In the genomic region with DNA sequence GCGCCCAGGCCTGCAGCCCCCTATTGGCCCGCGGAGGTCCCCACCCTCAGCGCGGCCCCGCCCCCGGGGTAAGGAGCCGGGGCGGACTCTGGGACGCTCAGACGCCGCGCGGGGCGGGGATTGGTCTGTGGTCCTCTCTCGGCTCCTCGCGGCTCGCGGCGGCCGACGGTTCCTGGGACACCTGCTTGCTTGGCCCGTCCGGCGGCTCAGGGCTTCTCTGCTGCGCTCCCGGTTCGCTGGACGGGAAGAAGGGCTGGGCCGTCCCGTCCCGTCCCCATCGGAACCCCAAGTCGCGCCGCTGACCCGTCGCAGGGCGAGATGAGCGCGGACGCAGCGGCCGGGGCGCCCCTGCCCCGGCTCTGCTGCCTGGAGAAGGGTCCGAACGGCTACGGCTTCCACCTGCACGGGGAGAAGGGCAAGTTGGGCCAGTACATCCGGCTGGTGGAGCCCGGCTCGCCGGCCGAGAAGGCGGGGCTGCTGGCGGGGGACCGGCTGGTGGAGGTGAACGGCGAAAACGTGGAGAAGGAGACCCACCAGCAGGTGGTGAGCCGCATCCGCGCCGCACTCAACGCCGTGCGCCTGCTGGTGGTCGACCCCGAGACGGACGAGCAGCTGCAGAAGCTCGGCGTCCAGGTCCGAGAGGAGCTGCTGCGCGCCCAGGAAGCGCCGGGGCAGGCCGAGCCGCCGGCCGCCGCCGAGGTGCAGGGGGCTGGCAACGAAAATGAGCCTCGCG, we compare ENCODE assay signal across 8 cellular contexts. TPM values are rescaled to one million over a fixed set of nuclear protein-coding genes. Genes with fewer than 3 reads are reported as not detected.
DNase-seq lines count a peak whose midpoint lies in the region; ATAC-seq and TF ChIP-seq lines count a peak whose summit lies in the region.

A gene (plus strand): TSS at position 100 of the 733 bp plus-strand sequence. CDS start 219 bp downstream, at position 319.

- peak within 1 kb of the TSS; percentile 93 for H3K4me3 Mint-ChIP-seq in activated naive CD8-positive, alpha-beta T cell treated with anti-CD3 and anti-CD28 coated beads, Interleukin-2, amount 10 ng/mL, durations not matched to agents 7 days and 5 days

- peaks cover 77% of the 10 kb centered on the region for H3K79me2 ChIP-seq in Loucy (ENCODE audit: insufficient read depth, low read length)

- no peak within 1 kb of the TSS for H2AFZ ChIP-seq in Loucy (ENCODE audit: low read length)

- H3K27me3 Mint-ChIP-seq in activated naive CD8-positive, alpha-beta T cell treated with anti-CD3 and anti-CD28 coated beads, Interleukin-2, amount 10 ng/mL, durations not matched to agents 7 days and 5 days: no peaks in the 10 kb centered on the region

- H3K4me3 ChIP-seq in Loucy (ENCODE audit: low read length, poor library complexity, severe bottlenecking): peak within 1 kb of the TSS; percentile 94
- H3K4me3 ChIP-seq in upper lobe of left lung: peak within 1 kb of the TSS; percentile 72 to 91 (median 86)

- TF ChIP-seq CTCF in Loucy (conservative IDR thresholded peaks at IDR 0.05; ENCODE audit: low read length) (peak; percentile 19; the same call in 1 of the 2 replicates), upper lobe of left lung (IDR thresholded peaks at IDR 0.05) (peak in 3 of 6 experiments; percentile 27 to 59 (median 30))

- H3K36me3 Mint-ChIP-seq in activated naive CD8-positive, alpha-beta T cell treated with anti-CD3 and anti-CD28 coated beads, Interleukin-2, amount 10 ng/mL, durations not matched to agents 7 days and 5 days: peaks cover 33% of the 10 kb centered on the region

- H3K4me2 ChIP-seq in Loucy (ENCODE audit: low read depth, low read length, poor library complexity, severe bottlenecking): peak within 1 kb of the TSS; percentile 92

- 0% methylated on average over 5 to 26 of the region's 89 CpGs for WGBS in upper lobe of left lung, 2 donors

- H3K36me3 ChIP-seq in Loucy (ENCODE audit: insufficient read depth, low read length): no peaks in the 10 kb centered on the region; the same call in 1 of the 2 replicates
- no peaks in the 10 kb centered on the region for H3K36me3 ChIP-seq in upper lobe of left lung

- peak within 1 kb of the TSS; percentile 74 to 88 (median 84) for H3K27ac ChIP-seq in upper lobe of left lung

- H3K9me2 ChIP-seq in Loucy (replicated peaks; ENCODE audit: low read depth, low read length): no peaks in the 10 kb centered on the region

- DNase-seq in GM04503 (ENCODE audit: low read depth): peak; percentile 48
- peak; percentile 86 for DNase-seq in H4 (ENCODE audit: low spot score)
- DNase-seq in SKM-1 treated with dmso at 0.1 percent for 144 hours (lab: John Stamatoyannopoulos, UW; ENCODE audit: unreplicated experiment): peak; percentile 92
- DNase-seq in activated naive CD8-positive, alpha-beta T cell treated with anti-CD3 and anti-CD28 coated beads, Interleukin-2, amount 10 ng/mL, durations not matched to agents 7 days and 5 days: peak; percentile 99
- peak; percentile 98 for DNase-seq in cardiac septum (ENCODE audit: low spot score)
- DNase-seq in posterior cingulate gyrus: peak; percentile 85 to 99 (median 88)
- DNase-seq in upper lobe of left lung: peak; percentile 97 to 99

- TF ChIP-seq POLR2A in upper lobe of left lung (IDR thresholded peaks at IDR 0.05): peak in 3 of 4 donors; percentile 81 to 98 (median 96)

- peak within 1 kb of the TSS; percentile 77 for H3K27ac Mint-ChIP-seq in activated naive CD8-positive, alpha-beta T cell treated with anti-CD3 and anti-CD28 coated beads, Interleukin-2, amount 10 ng/mL, durations not matched to agents 7 days and 5 days

- ATAC-seq in activated naive CD8-positive, alpha-beta T cell treated with anti-CD3 and anti-CD28 coated beads, Interleukin-2, amount 10 ng/mL, durations not matched to agents 7 days and 5 days (ENCODE audit: low read depth): peak; percentile 85
- ATAC-seq in upper lobe of left lung (ENCODE audit: low FRiP score in 2 of 2): peak; percentile 95 to 97

- peaks cover 8% of the 10 kb centered on the region; the same call in 1 of the 2 replicates for H3F3A ChIP-seq in Loucy (ENCODE audit: low read depth)

- H3K27me3 ChIP-seq in Loucy (ENCODE audit: insufficient read depth, low read length, poor library complexity, severe bottlenecking) (peaks cover 7% of the 10 kb centered on the region), upper lobe of left lung (no peaks in the 10 kb centered on the region)

- intact Hi-C loops in cardiac septum (cut with DNase I): loop anchor here (5.0 kb wide), 1 partner anchor 34 kb away; no protein-coding TSS in a partner anchor
- intact Hi-C loops in posterior cingulate gyrus (cut with DNase I): no loop called here

- H3K4me1 Mint-ChIP-seq in activated naive CD8-positive, alpha-beta T cell treated with anti-CD3 and anti-CD28 coated beads, Interleukin-2, amount 10 ng/mL, durations not matched to agents 7 days and 5 days: peaks cover 56% of the 10 kb centered on the region

- H3K9me3 ChIP-seq in Loucy (ENCODE audit: insufficient read depth, low read depth, low read length) (no peaks in the 10 kb centered on the region), upper lobe of left lung (no peaks in the 10 kb centered on the region)

- no peak for TF ChIP-seq EP300 in upper lobe of left lung (IDR thresholded peaks at IDR 0.05)

- no peaks in the 10 kb centered on the region for H3K9me3 Mint-ChIP-seq in activated naive CD8-positive, alpha-beta T cell treated with anti-CD3 and anti-CD28 coated beads, Interleukin-2, amount 10 ng/mL, durations not matched to agents 7 days and 5 days

- H3K9ac ChIP-seq in Loucy (ENCODE audit: low read depth, low read length, poor library complexity, severe bottlenecking): peak within 1 kb of the TSS; percentile 98

- H4K20me1 ChIP-seq in Loucy (ENCODE audit: insufficient read depth, low read length, poor library complexity, severe bottlenecking): peaks cover 56% of the 10 kb centered on the region

- POLR2A ChIA-PET in activated naive CD8-positive, alpha-beta T cell treated with anti-CD3 and anti-CD28 coated beads, Interleukin-2, amount 10 ng/mL, durations not matched to agents 7 days and 5 days (lab: Charles Lee): interaction anchor here (0.7 to 4.1 kb wide), 12 partner anchors 7 to 305 kb away, joined by 3 to 70 read pairs (median 10); a partner anchor contains a TSS

- peaks cover 62% of the 10 kb centered on the region for H3K4me1 ChIP-seq in Loucy (ENCODE audit: insufficient read depth, low read length, poor library complexity, severe bottlenecking)
- peaks cover 52 to 85% (median 68%) of the 10 kb centered on the region in 4 donors for H3K4me1 ChIP-seq in upper lobe of left lung

RNA-seq across cellular contexts. Expression of the gene that starts here (rescaled TPM):
- 28.2 and 34.0 TPM in 2 replicates for total RNA-seq in H4 (2014; rRNA removed; shearing (Covaris generic))
- 100 to 1,000 TPM; 241 to 244 TPM for total RNA-seq in activated naive CD8-positive, alpha-beta T cell treated with anti-CD3 and anti-CD28 coated beads, Interleukin-2, amount 10 ng/mL, durations not matched to agents 7 days and 5 days
- total RNA-seq in cardiac septum (10.1 TPM), upper lobe of left lung (10 to 100 TPM; 21.6 to 49.4 (median 34.8) TPM)

Comparison
In these comparisons a context has a peak if more than half of its experiments do, and no peak if none do; other contexts are left out.
1. Peak in every context shown above with its lines: DNase-seq, ATAC-seq, H3K4me3 ChIP-seq and H3K27ac ChIP-seq.
2. DNase-seq: peak in every context shown above with its lines; median percentile 99 in activated naive CD8-positive, alpha-beta T cell treated with anti-CD3 and anti-CD28 coated beads, Interleukin-2, amount 10 ng/mL, durations not matched to agents 7 days and 5 days; 98 in cardiac septum; 98 in upper lobe of left lung; 92 in SKM-1 treated with dmso at 0.1 percent for 144 hours; 88 in posterior cingulate gyrus; 86 in H4; 48 in GM04503.